ENCODE assay signal across 9 cellular contexts in genomic region chr2:64779117-64779690, GRCh38.
DNase-seq lines count a peak whose midpoint lies in the region; ATAC-seq and TF ChIP-seq lines count a peak whose summit lies in the region.
"Had no signal": no experiment of that assay in that cellular context is flagged by ENCODE, and none has a peak within 500 bp of the region (broad histone marks: within the 10 kb centered on the region; RNA-seq: fewer than 3 reads in every experiment).

No MANE protein-coding gene starts in this region.

- intact Hi-C loops in adrenal gland (cut with DNase I): loop anchor here in 1 of 2 donors (10.0 kb wide), 1 partner anchor 86 kb away; no protein-coding TSS in a partner anchor
- intact Hi-C loops in heart right ventricle (cut with DNase I): loop anchor here in 2 of 10 donors (10.0 kb wide), 2 partner anchors 76 to 86 kb away; no protein-coding TSS in a partner anchor

- POLR2A ChIA-PET in activated CD4-positive, alpha-beta T cell treated with anti-CD3 and anti-CD28 coated beads, Interleukin-2, amount 10 ng/mL, durations not matched to agents 7 days and 5 days (lab: Charles Lee): no interaction called here

- H3K4me3 ChIP-seq in adrenal gland: no peak overlapping the region
- H3K4me3 ChIP-seq in heart right ventricle: no peak overlapping the region
- H3K4me3 ChIP-seq in thymus (ENCODE audit: low read length): no peak overlapping the region

- H3K4me1 ChIP-seq in adrenal gland (replicated peaks in 1 of 2): peaks cover 0 to 14% of the 10 kb centered on the region in 2 donors
- peaks cover 4 to 18% (median 13%) of the 10 kb centered on the region in 9 donors for H3K4me1 ChIP-seq in heart right ventricle
- no peaks in the 10 kb centered on the region for H3K4me1 ChIP-seq in thymus (ENCODE audit: control insufficient read depth, insufficient read depth, low read length)

- ATAC-seq in heart right ventricle: peak in 7 of 8 donors; percentile 23 to 93 (median 76)

- TF ChIP-seq CTCF in adrenal gland (IDR thresholded peaks at IDR 0.05) (no peak), heart right ventricle (IDR thresholded peaks at IDR 0.05) (no peak)

- H3K27ac Mint-ChIP-seq in activated CD4-positive, alpha-beta T cell treated with anti-CD3 and anti-CD28 coated beads, Interleukin-2, amount 10 ng/mL, durations not matched to agents 7 days and 5 days: no peak overlapping the region

- H3K27me3 Mint-ChIP-seq in activated CD4-positive, alpha-beta T cell treated with anti-CD3 and anti-CD28 coated beads, Interleukin-2, amount 10 ng/mL, durations not matched to agents 7 days and 5 days: peaks cover 6% of the 10 kb centered on the region

- no peaks in the 10 kb centered on the region for H3K9me3 Mint-ChIP-seq in activated CD4-positive, alpha-beta T cell treated with anti-CD3 and anti-CD28 coated beads, Interleukin-2, amount 10 ng/mL, durations not matched to agents 7 days and 5 days

- H3K27ac ChIP-seq in adrenal gland (peak overlapping the region in 3 of 5 donors; percentile 28 to 46 (median 29)), heart right ventricle (peak overlapping the region in 2 of 10 donors; percentile 16 to 31), thymus (ENCODE audit: low read depth) (peak overlapping the region; percentile 11)

- H3K4me3 Mint-ChIP-seq in activated CD4-positive, alpha-beta T cell treated with anti-CD3 and anti-CD28 coated beads, Interleukin-2, amount 10 ng/mL, durations not matched to agents 7 days and 5 days: no peak overlapping the region

- no peak for TF ChIP-seq POLR2A in adrenal gland (IDR thresholded peaks at IDR 0.05)

- CTCF ChIA-PET in activated CD4-positive, alpha-beta T cell treated with anti-CD3 and anti-CD28 coated beads, Interleukin-2, amount 10 ng/mL, durations not matched to agents 7 days and 5 days (lab: Charles Lee): no interaction called here

- 16 to 33% (median 21%) methylated on average over 5 of the region's 5 CpGs for WGBS in adrenal gland, 4 donors
- WGBS in heart right ventricle, 2 donors: 15 to 16% methylated on average over 5 of the region's 5 CpGs
- WGBS in thymus: 81% methylated on average over 5 of the region's 5 CpGs

- no peaks in the 10 kb centered on the region for H3K27me3 ChIP-seq in adrenal gland
- H3K27me3 ChIP-seq in heart right ventricle: no peaks in the 10 kb centered on the region
- no peaks in the 10 kb centered on the region for H3K27me3 ChIP-seq in thymus (ENCODE audit: control insufficient read depth, insufficient read depth)

- peaks cover 2% of the 10 kb centered on the region for H3K36me3 Mint-ChIP-seq in activated CD4-positive, alpha-beta T cell treated with anti-CD3 and anti-CD28 coated beads, Interleukin-2, amount 10 ng/mL, durations not matched to agents 7 days and 5 days (ENCODE audit: low read depth)

- H3K9me3 ChIP-seq in adrenal gland (replicated peaks in 1 of 3) (peaks cover 0 to 3% (median 0%) of the 10 kb centered on the region in 3 donors), heart right ventricle (peaks cover 0 to 15% (median 0%) of the 10 kb centered on the region in 11 donors), thymus (ENCODE audit: control insufficient read depth) (no peaks in the 10 kb centered on the region)

- H3K36me3 ChIP-seq in adrenal gland (replicated peaks in 1 of 2): no peaks in the 10 kb centered on the region
- H3K36me3 ChIP-seq in heart right ventricle: no peaks in the 10 kb centered on the region
- no peaks in the 10 kb centered on the region for H3K36me3 ChIP-seq in thymus (ENCODE audit: control insufficient read depth, insufficient read depth)

- no peaks in the 10 kb centered on the region for H3K4me1 Mint-ChIP-seq in activated CD4-positive, alpha-beta T cell treated with anti-CD3 and anti-CD28 coated beads, Interleukin-2, amount 10 ng/mL, durations not matched to agents 7 days and 5 days

- DNase-seq in HS-27A (ENCODE audit: low read depth) (peak; percentile 84), adrenal gland (peak in 4 of 7 donors; percentile 18 to 51 (median 40)), heart right ventricle (no peak), GM19240 (ENCODE audit: insufficient read length, low spot score) (no peak), D341Med (ENCODE audit: low spot score) (no peak)
- no peak for DNase-seq in activated CD4-positive, alpha-beta T cell treated with anti-CD3 and anti-CD28 coated beads, Interleukin-2, amount 10 ng/mL, durations not matched to agents 7 days and 5 days
- DNase-seq: NCI-H1092 treated with DMSO at 0.1 percent for 48 hours, nucleus accumbens had no signal

Comparison
In these comparisons a context has a peak if more than half of its experiments do, and no peak if none do; other contexts are left out.
1. DNase-seq: peak in HS-27A (single experiment) and adrenal gland (4 of 7); none in heart right ventricle (0 of 2), GM19240 (single experiment), activated CD4-positive, alpha-beta T cell treated with anti-CD3 and anti-CD28 coated beads, Interleukin-2, amount 10 ng/mL, durations not matched to agents 7 days and 5 days (single experiment) and D341Med (single experiment).